ENCODE assay signal across 19 cellular contexts in genomic region chr2:240290432-240291336, GRCh38.
A peak's percentile ranks its signal among the peaks of the same experiment; 100 is the strongest.
DNase-seq lines count a peak whose midpoint lies in the region; ATAC-seq and TF ChIP-seq lines count a peak whose summit lies in the region.
"Had no signal": no experiment of that assay in that cellular context is flagged by ENCODE, and none has a peak within 500 bp of the region (broad histone marks: within the 10 kb centered on the region; RNA-seq: fewer than 3 reads in every experiment).

No MANE protein-coding gene starts in this region.

- no peak overlapping the region for H3K4me3 ChIP-seq in heart right ventricle
- no peak overlapping the region for H3K4me3 ChIP-seq in adrenal gland
- no peak overlapping the region for H3K4me3 ChIP-seq in mesenchymal stem cell (ENCODE audit: insufficient read depth in 1 of 2, low read depth in 1 of 2, low read length in 2 of 2)
- H3K4me3 ChIP-seq in GM23248, result no peak overlapping the region
- H3K4me3 ChIP-seq: A549 had no signal

- H4K20me1 ChIP-seq in GM23248 (ENCODE audit: insufficient read depth), result no peaks in the 10 kb centered on the region

- no peaks in the 10 kb centered on the region for H3F3A ChIP-seq in GM23248 (ENCODE audit: insufficient read depth)

- H3K9me3 Mint-ChIP-seq in osteocyte (ENCODE audit: unreplicated experiment), result no peaks in the 10 kb centered on the region
- H3K9me3 Mint-ChIP-seq in activated naive CD8-positive, alpha-beta T cell treated with anti-CD3 and anti-CD28 coated beads, Interleukin-2, amount 50 U/mL, for 24 hours, result no peaks in the 10 kb centered on the region
- no peaks in the 10 kb centered on the region for H3K9me3 Mint-ChIP-seq in activated T-cell treated with anti-CD3 and anti-CD28 coated beads, Interleukin-2, amount 50 U/mL, for 24 hours

- H2BK15ac ChIP-seq in mesenchymal stem cell (ENCODE audit: low read depth, poor library complexity, severe bottlenecking), result no peak overlapping the region

- no peaks in the 10 kb centered on the region for H3K9me2 ChIP-seq in GM23248 (ENCODE audit: insufficient read depth)

- peaks cover 12% of the 10 kb centered on the region for H3K4me1 Mint-ChIP-seq in osteocyte (ENCODE audit: unreplicated experiment)
- no peaks in the 10 kb centered on the region for H3K4me1 Mint-ChIP-seq in activated naive CD8-positive, alpha-beta T cell treated with anti-CD3 and anti-CD28 coated beads, Interleukin-2, amount 50 U/mL, for 24 hours
- no peaks in the 10 kb centered on the region for H3K4me1 Mint-ChIP-seq in activated T-cell treated with anti-CD3 and anti-CD28 coated beads, Interleukin-2, amount 50 U/mL, for 24 hours (ENCODE audit: low read depth)

- TF ChIP-seq POLR2A in adrenal gland (IDR thresholded peaks at IDR 0.05), result no peak

- no peaks in the 10 kb centered on the region for H3K36me3 ChIP-seq in heart right ventricle
- no peaks in the 10 kb centered on the region for H3K36me3 ChIP-seq in adrenal gland (replicated peaks in 1 of 2)
- no peaks in the 10 kb centered on the region for H3K36me3 ChIP-seq in mesenchymal stem cell (ENCODE audit: control insufficient read depth in 1 of 2, insufficient read depth in 2 of 2, low read depth in 1 of 2, low read length in 2 of 2)
- no peaks in the 10 kb centered on the region for H3K36me3 ChIP-seq in GM23248 (ENCODE audit: low read depth)
- H3K36me3 ChIP-seq: BE2C had no signal

- no peaks in the 10 kb centered on the region for H3K27me3 Mint-ChIP-seq in osteocyte (ENCODE audit: unreplicated experiment)
- no peaks in the 10 kb centered on the region for H3K27me3 Mint-ChIP-seq in activated naive CD8-positive, alpha-beta T cell treated with anti-CD3 and anti-CD28 coated beads, Interleukin-2, amount 50 U/mL, for 24 hours
- peaks cover 2% of the 10 kb centered on the region for H3K27me3 Mint-ChIP-seq in activated T-cell treated with anti-CD3 and anti-CD28 coated beads, Interleukin-2, amount 50 U/mL, for 24 hours

- H2BK5ac ChIP-seq in mesenchymal stem cell (ENCODE audit: low read depth, low read length, poor library complexity, severe bottlenecking), result no peak overlapping the region

- H3K4me2 ChIP-seq in mesenchymal stem cell (ENCODE audit: low read length, poor library complexity, severe bottlenecking), result no peak overlapping the region
- H3K4me2 ChIP-seq in GM23248 (ENCODE audit: unreplicated experiment), result no peak overlapping the region
- H3K4me2 ChIP-seq: A549 had no signal

- H3K27me3 ChIP-seq in heart right ventricle (no peaks in the 10 kb centered on the region), adrenal gland (no peaks in the 10 kb centered on the region), mesenchymal stem cell (ENCODE audit: control insufficient read depth in 1 of 2, insufficient read depth in 1 of 2, low read length in 2 of 2) (peaks cover 0 to 74% of the 10 kb centered on the region in 2 experiments), GM23248 (replicated peaks; ENCODE audit: insufficient read depth) (peaks cover 24% of the 10 kb centered on the region)
- H3K27me3 ChIP-seq: BE2C had no signal

- H2BK12ac ChIP-seq in mesenchymal stem cell (ENCODE audit: low read length in 2 of 2), result no peak overlapping the region

- H3K4ac ChIP-seq in mesenchymal stem cell (ENCODE audit: low read depth in 1 of 2, low read length in 2 of 2), result no peak overlapping the region

- H3K9me3 ChIP-seq in heart right ventricle (no peaks in the 10 kb centered on the region), adrenal gland (replicated peaks in 1 of 3) (no peaks in the 10 kb centered on the region), mesenchymal stem cell (ENCODE audit: control insufficient read depth, low read length) (no peaks in the 10 kb centered on the region), GM23248 (ENCODE audit: low read depth) (no peaks in the 10 kb centered on the region)
- H3K9me3 ChIP-seq: A549, BE2C had no signal

- H4K91ac ChIP-seq in mesenchymal stem cell (ENCODE audit: low read length), result peak overlapping the region; percentile 29

- H2AFZ ChIP-seq in mesenchymal stem cell (ENCODE audit: low read depth, low read length) (no peak overlapping the region), GM23248 (no peak overlapping the region)

- H3K18ac ChIP-seq in mesenchymal stem cell (ENCODE audit: low read depth in 1 of 2, low read length in 2 of 2), result no peak overlapping the region

- no peak overlapping the region for H3K9ac ChIP-seq in mesenchymal stem cell (ENCODE audit: low read length)
- no peak overlapping the region for H3K9ac ChIP-seq in GM23248

- H2BK120ac ChIP-seq in mesenchymal stem cell (ENCODE audit: low read depth, low read length), result no peak overlapping the region

- no peak overlapping the region for H3K4me3 Mint-ChIP-seq in osteocyte (ENCODE audit: unreplicated experiment)
- H3K4me3 Mint-ChIP-seq in activated naive CD8-positive, alpha-beta T cell treated with anti-CD3 and anti-CD28 coated beads, Interleukin-2, amount 50 U/mL, for 24 hours, result no peak overlapping the region
- H3K4me3 Mint-ChIP-seq in activated T-cell treated with anti-CD3 and anti-CD28 coated beads, Interleukin-2, amount 50 U/mL, for 24 hours, result no peak overlapping the region

- H3K23ac ChIP-seq in mesenchymal stem cell (ENCODE audit: low read length in 2 of 2), result no peak overlapping the region

- no peak overlapping the region for H2AK5ac ChIP-seq in mesenchymal stem cell (ENCODE audit: low read length, severe bottlenecking)

- H3K79me1 ChIP-seq in mesenchymal stem cell (replicated peaks; ENCODE audit: low read length, poor library complexity, severe bottlenecking), result no peaks in the 10 kb centered on the region

- intact Hi-C loops in Right ventricle myocardium superior (cut with DNase I), result loop anchor here (10.0 kb wide), 2 partner anchors 56 to 144 kb away; partner anchors contain the start of gene GPC1
- intact Hi-C loops in heart right ventricle (cut with DNase I), result loop anchor here in 3 of 10 donors (5.0 to 10.0 kb wide), 2 partner anchors 144 to 147 kb away; partner anchors contain the start of gene GPC1 (in 3 of the 3)
- intact Hi-C loops in adrenal gland (cut with DNase I), result no loop called here

- WGBS in heart right ventricle, 2 donors, result 87 to 92% methylated on average over 30 of the region's 30 CpGs
- WGBS in adrenal gland, 4 donors, result 79 to 87% (median 82%) methylated on average over 21 to 30 of the region's 30 CpGs
- WGBS in mesenchymal stem cell, result 86% methylated on average over 30 of the region's 30 CpGs
- 71 to 73% methylated on average over 29 of the region's 30 CpGs for WGBS in GM23248 (ENCODE audit: low coverage in 1 of 2, low lambda C conversion rate in 2 of 2, missing lambda C conversion rate in 2 of 2), 2 experiments

- H3K79me2 ChIP-seq in GM23248 (ENCODE audit: insufficient read depth), result no peaks in the 10 kb centered on the region

- TF ChIP-seq CTCF in heart right ventricle (IDR thresholded peaks at IDR 0.05), result no peak
- TF ChIP-seq CTCF in adrenal gland (IDR thresholded peaks at IDR 0.05), result no peak
- TF ChIP-seq CTCF in osteocyte (IDR thresholded peaks at IDR 0.05), result no peak

- H3K4me1 ChIP-seq in heart right ventricle (peaks cover 3 to 53% (median 12%) of the 10 kb centered on the region in 9 donors), adrenal gland (replicated peaks in 1 of 2) (no peaks in the 10 kb centered on the region), mesenchymal stem cell (ENCODE audit: control insufficient read depth, insufficient read depth, low read depth, low read length) (no peaks in the 10 kb centered on the region), GM23248 (ENCODE audit: insufficient read depth) (no peaks in the 10 kb centered on the region)
- H3K4me1 ChIP-seq: A549 had no signal

- H4K8ac ChIP-seq in mesenchymal stem cell (ENCODE audit: low read length), result no peak overlapping the region

- H3K14ac ChIP-seq in mesenchymal stem cell (ENCODE audit: low read length in 2 of 2), result no peak overlapping the region

- ATAC-seq in Right ventricle myocardium superior (ENCODE audit: poor library complexity) (no peak), heart right ventricle (no peak)
- ATAC-seq in activated naive CD8-positive, alpha-beta T cell treated with anti-CD3 and anti-CD28 coated beads, Interleukin-2, amount 50 U/mL, for 24 hours, result no peak
- ATAC-seq: A549 had no signal

- DNase-seq in Right ventricle myocardium superior (peak; percentile 32), heart right ventricle (no peak), adrenal gland (peak in 4 of 7 donors; percentile 11 to 51 (median 18)), mesenchymal stem cell (no peak), osteocyte (ENCODE audit: extremely low spot score, unreplicated experiment) (peak; percentile 76), GM23248 (no peak)
- DNase-seq in activated naive CD8-positive, alpha-beta T cell treated with anti-CD3 and anti-CD28 coated beads, Interleukin-2, amount 50 U/mL, for 24 hours, result no peak
- no peak for DNase-seq in activated T-cell treated with anti-CD3 and anti-CD28 coated beads, Interleukin-2, amount 50 U/mL, for 24 hours
- DNase-seq: BE2C, DMS53, GF-D8, Kasumi-1, NCI-H1417, NCI-H1694 treated with DMSO at 0.1 percent for 48 hours, NCI-H2081 treated with DMSO at 0.1 percent for 48 hours, NCI-H2171 treated with DMSO at 0.1 percent for 48 hours, NCI-H524 treated with DMSO at 0.1 percent for 48 hours, NCI-H82 had no signal

- in situ Hi-C loops in GM23248 (cut with MboI), result no loop called here

- H3K27ac ChIP-seq in heart right ventricle, result no peak overlapping the region
- H3K27ac ChIP-seq in adrenal gland, result peak overlapping the region in 1 of 5 donors; percentile 34
- no peak overlapping the region for H3K27ac ChIP-seq in mesenchymal stem cell (ENCODE audit: low read length, poor library complexity, severe bottlenecking)
- no peak overlapping the region for H3K27ac ChIP-seq in GM23248
- H3K27ac ChIP-seq: A549 had no signal

- H3K27ac Mint-ChIP-seq in osteocyte (ENCODE audit: unreplicated experiment), result no peak overlapping the region
- no peak overlapping the region for H3K27ac Mint-ChIP-seq in activated naive CD8-positive, alpha-beta T cell treated with anti-CD3 and anti-CD28 coated beads, Interleukin-2, amount 50 U/mL, for 24 hours
- H3K27ac Mint-ChIP-seq in activated T-cell treated with anti-CD3 and anti-CD28 coated beads, Interleukin-2, amount 50 U/mL, for 24 hours, result no peak overlapping the region

- no peaks in the 10 kb centered on the region for H3K36me3 Mint-ChIP-seq in osteocyte (ENCODE audit: unreplicated experiment)
- no peaks in the 10 kb centered on the region for H3K36me3 Mint-ChIP-seq in activated naive CD8-positive, alpha-beta T cell treated with anti-CD3 and anti-CD28 coated beads, Interleukin-2, amount 50 U/mL, for 24 hours (ENCODE audit: low read depth)
- no peaks in the 10 kb centered on the region for H3K36me3 Mint-ChIP-seq in activated T-cell treated with anti-CD3 and anti-CD28 coated beads, Interleukin-2, amount 50 U/mL, for 24 hours (ENCODE audit: low read depth)

Comparison
In these comparisons a context has a peak if more than half of its experiments do, and no peak if none do; other contexts are left out.
1. DNase-seq: peak in Right ventricle myocardium superior (single experiment), adrenal gland (4 of 7) and osteocyte (single experiment); none in heart right ventricle (0 of 2), mesenchymal stem cell (single experiment), activated naive CD8-positive, alpha-beta T cell treated with anti-CD3 and anti-CD28 coated beads, Interleukin-2, amount 50 U/mL, for 24 hours (single experiment), GM23248 (single experiment) and activated T-cell treated with anti-CD3 and anti-CD28 coated beads, Interleukin-2, amount 50 U/mL, for 24 hours (single experiment).